ENCODE assay signal across 25 cellular contexts in genomic region chr18:49844903-49845302, GRCh38.
"Had no signal": no experiment of that assay in that cellular context is flagged by ENCODE, and none has a peak within 500 bp of the region (broad histone marks: within the 10 kb centered on the region; RNA-seq: fewer than 3 reads in every experiment).

No MANE protein-coding gene starts in this region.

- H3K36me3 Mint-ChIP-seq: T-cell had no signal

- H3K9me3 Mint-ChIP-seq: T-cell had no signal

- ATAC-seq: Panc1, PC-3, T-cell had no signal

- DNase-seq: IMR-90; Karpas-422; KG1; MV-4-11; NCI-H1048; NCI-H1105; NCI-H1417; NCI-H1436 treated with DMSO at 0.1 percent for 48 hours; NCI-H187; NCI-H2029; NCI-H2081 treated with DMSO at 0.1 percent for 48 hours; NCI-H2171; NCI-H226; NCI-H446; NCI-H510A; NCI-H526 treated with DMSO at 0.1 percent for 48 hours; NCI-H748 treated with DMSO at 0.1 percent for 48 hours; NK-92 treated with Interleukin-12 subunit alpha and Interleukin-12 subunit beta, amount 100 ng/mL, for 24 hours; PC-3; SHP77; SK-N-SH; SW 1271; T-cell had no signal

- H3K27ac Mint-ChIP-seq: T-cell had no signal

- H3K27ac ChIP-seq: RWPE1 had no signal

- H3K4me1 Mint-ChIP-seq: T-cell had no signal

- H3K9me2 ChIP-seq: SK-N-SH had no signal

- H3K4me2 ChIP-seq: SK-N-SH had no signal

- H3K4me3 Mint-ChIP-seq: T-cell had no signal

- H3K9me3 ChIP-seq: SK-N-SH had no signal

- H3K9ac ChIP-seq: SK-N-SH had no signal
